Comparison of ENCODE assay signal across 23 cellular contexts in the genomic region with DNA sequence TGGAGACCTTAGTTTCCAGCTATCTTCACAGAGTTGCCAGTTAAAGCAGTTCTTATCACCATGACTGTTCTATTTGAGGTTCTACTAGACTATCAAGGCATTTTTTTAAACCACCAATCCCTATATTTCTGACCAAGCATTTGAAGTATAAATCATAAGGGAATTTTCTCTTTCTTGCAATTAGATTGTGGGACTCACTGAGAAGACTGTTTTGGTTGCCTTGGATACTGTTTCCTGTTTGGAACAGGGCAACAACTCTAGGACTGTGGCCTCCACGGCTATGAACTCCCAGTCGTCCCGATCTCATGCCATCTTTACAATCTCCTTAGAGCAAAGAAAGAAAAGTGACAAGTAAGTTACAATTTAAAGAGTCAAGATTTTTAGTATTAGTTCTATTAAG. TPM values are rescaled to one million over a fixed set of nuclear protein-coding genes. Genes with fewer than 3 reads are reported as not detected.
A peak's percentile ranks its signal among the peaks of the same experiment; 100 is the strongest.
DNase-seq lines count a peak whose midpoint lies in the region; ATAC-seq, FAIRE-seq and TF ChIP-seq lines count a peak whose summit lies in the region.
"Had no signal": no experiment of that assay in that cellular context is flagged by ENCODE, and none has a peak within 500 bp of the region (broad histone marks: within the 10 kb centered on the region; RNA-seq: fewer than 3 reads in every experiment).

No MANE protein-coding gene starts in this region.

- H3K9me3 Mint-ChIP-seq in HFFc6 (no peaks in the 10 kb centered on the region), astrocyte (ENCODE audit: unreplicated experiment) (no peaks in the 10 kb centered on the region)
- H3K9me3 Mint-ChIP-seq: activated naive CD4-positive, alpha-beta T cell treated with anti-CD3 and anti-CD28 coated beads for 36 hours; stimulated activated memory B cell treated with anti-CD40 and anti-IgM and Interleukin-4, amounts not matched to agents 10 μg/mL and 1 μg/mL and 100 μg/mL, for 72 hours had no signal

- H3K27me3 Mint-ChIP-seq in HFFc6 (ENCODE audit: insufficient read depth) (no peaks in the 10 kb centered on the region), astrocyte (ENCODE audit: low read depth, unreplicated experiment) (no peaks in the 10 kb centered on the region)
- H3K27me3 Mint-ChIP-seq: stimulated activated memory B cell treated with anti-CD40 and anti-IgM and Interleukin-4, amounts not matched to agents 10 μg/mL and 1 μg/mL and 100 μg/mL, for 72 hours had no signal

- H3K4me1 ChIP-seq in astrocyte (ENCODE audit: insufficient read depth, low read length), result peaks cover 3% of the 10 kb centered on the region
- H3K4me1 ChIP-seq: body of pancreas, right lobe of liver, thyroid gland had no signal

- ATAC-seq in HG02852 (IDR thresholded peaks at IDR 0.05; ENCODE audit: unreplicated experiment) (no peak), sciatic nerve (no peak), HG02870 (IDR thresholded peaks at IDR 0.05; ENCODE audit: unreplicated experiment) (no peak)
- ATAC-seq: body of pancreas; right lobe of liver; stimulated activated memory B cell treated with anti-CD40 and anti-IgM and Interleukin-4, amounts not matched to agents 10 μg/mL and 1 μg/mL and 100 μg/mL, for 72 hours had no signal

- H3K36me3 ChIP-seq in astrocyte (ENCODE audit: insufficient read depth, low read length), result peaks cover 5% of the 10 kb centered on the region
- H3K36me3 ChIP-seq: right lobe of liver, thyroid gland had no signal

- no peak overlapping the region for H3K4me2 ChIP-seq in astrocyte (ENCODE audit: low read length)

- peak; percentile 80 for FAIRE-seq in astrocyte (lab: Jason Lieb, UNC)

- intact Hi-C loops in sciatic nerve (cut with DNase I), result no loop called here

- H2AFZ ChIP-seq in astrocyte (ENCODE audit: low read depth, low read length), result no peak overlapping the region

- peak overlapping the region; percentile 42 for H3K27ac ChIP-seq in astrocyte (ENCODE audit: low read depth, low read length)
- H3K27ac ChIP-seq: body of pancreas, right lobe of liver, thyroid gland had no signal

- H3K36me3 Mint-ChIP-seq in HFFc6 (ENCODE audit: low read depth) (peaks cover 5% of the 10 kb centered on the region), astrocyte (ENCODE audit: low read depth, unreplicated experiment) (no peaks in the 10 kb centered on the region)
- H3K36me3 Mint-ChIP-seq: stimulated activated memory B cell treated with anti-CD40 and anti-IgM and Interleukin-4, amounts not matched to agents 10 μg/mL and 1 μg/mL and 100 μg/mL, for 72 hours had no signal

- H3K9me3 ChIP-seq in astrocyte (ENCODE audit: insufficient read depth, low read depth, low read length), result no peaks in the 10 kb centered on the region
- H3K9me3 ChIP-seq: body of pancreas, right lobe of liver, thyroid gland had no signal

- no peak for TF ChIP-seq CTCF in HFFc6 (IDR thresholded peaks at IDR 0.05)
- no peak for TF ChIP-seq CTCF in astrocyte (IDR thresholded peaks at IDR 0.05; ENCODE audit: insufficient read depth, low read depth, low read length)

- DNase-seq in HFFc6 (peak; percentile 4), astrocyte (ENCODE audit: low read depth) (peak; percentile 49), fibroblast of peridontal ligament (ENCODE audit: extremely low read depth) (peak; percentile 68), pulmonary artery endothelial cell (ENCODE audit: low read depth, low spot score) (peak; percentile 50), sciatic nerve (ENCODE audit: low spot score) (no peak), SIG-M5 treated with dmso at 0.1 percent for 504 hours (lab: John Stamatoyannopoulos, UW; ENCODE audit: unreplicated experiment) (no peak)
- DNase-seq: activated naive CD4-positive, alpha-beta T cell treated with anti-CD3 and anti-CD28 coated beads for 36 hours; activated T-cell treated with anti-CD3 and anti-CD28 coated beads for 4 hours; body of pancreas; Calu3; cortex of kidney; EL; glutamatergic neuron; NCI-H524 treated with DMSO at 0.1 percent for 48 hours; occipital lobe; right lobe of liver; Right ventricle myocardium superior; T-helper 1 cell; thyroid gland had no signal

- H4K20me1 ChIP-seq in astrocyte (ENCODE audit: insufficient read depth, low read length), result no peaks in the 10 kb centered on the region

- H3K9ac ChIP-seq in astrocyte (ENCODE audit: low read length), result no peak overlapping the region

- H3K27ac Mint-ChIP-seq in HFFc6, result peak overlapping the region; percentile 67
- no peak overlapping the region for H3K27ac Mint-ChIP-seq in astrocyte (ENCODE audit: unreplicated experiment)
- H3K27ac Mint-ChIP-seq: activated naive CD4-positive, alpha-beta T cell treated with anti-CD3 and anti-CD28 coated beads for 36 hours; stimulated activated memory B cell treated with anti-CD40 and anti-IgM and Interleukin-4, amounts not matched to agents 10 μg/mL and 1 μg/mL and 100 μg/mL, for 72 hours had no signal

- H3K4me3 ChIP-seq in astrocyte (ENCODE audit: insufficient read depth, low read depth, low read length), result no peak overlapping the region
- H3K4me3 ChIP-seq: body of pancreas, right lobe of liver, thyroid gland had no signal

- H3K4me3 Mint-ChIP-seq in HFFc6 (no peak overlapping the region), astrocyte (ENCODE audit: unreplicated experiment) (no peak overlapping the region)
- H3K4me3 Mint-ChIP-seq: activated naive CD4-positive, alpha-beta T cell treated with anti-CD3 and anti-CD28 coated beads for 36 hours; stimulated activated memory B cell treated with anti-CD40 and anti-IgM and Interleukin-4, amounts not matched to agents 10 μg/mL and 1 μg/mL and 100 μg/mL, for 72 hours had no signal

- H3K79me2 ChIP-seq in astrocyte (ENCODE audit: insufficient read depth, low read length), result peaks cover 34% of the 10 kb centered on the region

- H3K4me1 Mint-ChIP-seq in HFFc6 (ENCODE audit: low read depth) (no peaks in the 10 kb centered on the region), astrocyte (ENCODE audit: low read depth, unreplicated experiment) (no peaks in the 10 kb centered on the region)
- H3K4me1 Mint-ChIP-seq: stimulated activated memory B cell treated with anti-CD40 and anti-IgM and Interleukin-4, amounts not matched to agents 10 μg/mL and 1 μg/mL and 100 μg/mL, for 72 hours had no signal

- no peaks in the 10 kb centered on the region for H3K27me3 ChIP-seq in astrocyte (ENCODE audit: insufficient read depth, low read length)
- H3K27me3 ChIP-seq: body of pancreas, right lobe of liver, thyroid gland had no signal

RNA-seq across cellular contexts. Expression of a gene that starts 11.8 kb away (rescaled TPM):
- total RNA-seq in HFFc6 (2021; fragmentation: NEBNext Ultra II Directional; extraction: Animal tissue kit (Norgen Biotek cat#: 25700)), result 10 to 100 TPM; 10.7 to 30.2 (median 25.8) TPM
- total RNA-seq in astrocyte (1.7 and 3.0 TPM in 2 replicates), pulmonary artery endothelial cell (13.9 and 26.9 TPM in 2 replicates), sciatic nerve (0.18 TPM)
- total RNA-seq: body of pancreas had no signal

RNA-seq across cellular contexts. Expression of a gene that starts 12.0 kb away (rescaled TPM):
- 10 to 100 TPM; 72.7 to 89.5 (median 87.1) TPM for total RNA-seq in HFFc6 (2021; fragmentation: NEBNext Ultra II Directional; extraction: Animal tissue kit (Norgen Biotek cat#: 25700))
- total RNA-seq in astrocyte (47.4 and 48.9 TPM in 2 replicates), pulmonary artery endothelial cell (33.9 and 37.7 TPM in 2 replicates), sciatic nerve (21.0 TPM)

RNA-seq across cellular contexts. Expression of a gene that starts 19.7 kb away (rescaled TPM):
- not detected for total RNA-seq in HFFc6 (2021; fragmentation: NEBNext Ultra II Directional; extraction: Animal tissue kit (Norgen Biotek cat#: 25700))
- not detected in 2 replicates for total RNA-seq in astrocyte
- not detected in 2 replicates for total RNA-seq in pulmonary artery endothelial cell
- total RNA-seq in sciatic nerve, result not detected
- total RNA-seq: activated naive CD4-positive, alpha-beta T cell treated with anti-CD3 and anti-CD28 coated beads for 36 hours; body of pancreas; Calu3; liver; occipital lobe; right lobe of liver; Right ventricle myocardium superior; thyroid gland had no signal

RNA-seq across cellular contexts. Expression of a gene that starts 33.6 kb away (rescaled TPM):
- not detected for total RNA-seq in HFFc6 (2021; fragmentation: NEBNext Ultra II Directional; extraction: Animal tissue kit (Norgen Biotek cat#: 25700))
- total RNA-seq in astrocyte (not detected in 2 replicates), pulmonary artery endothelial cell (not detected in 2 replicates), sciatic nerve (not detected)
- total RNA-seq: activated naive CD4-positive, alpha-beta T cell treated with anti-CD3 and anti-CD28 coated beads for 36 hours; body of pancreas; Calu3; liver; occipital lobe; right lobe of liver; Right ventricle myocardium superior; thyroid gland had no signal

RNA-seq across cellular contexts. Expression of a gene that starts 41.7 kb away (rescaled TPM):
- total RNA-seq in HFFc6 (2021; fragmentation: NEBNext Ultra II Directional; extraction: Animal tissue kit (Norgen Biotek cat#: 25700)), result not detected
- total RNA-seq in astrocyte (0.18 TPM in 1 of 2 replicates, not detected in the other), pulmonary artery endothelial cell (not detected in 2 replicates), sciatic nerve (1.0 TPM)
- total RNA-seq: Calu3, Right ventricle myocardium superior had no signal

Comparison
In these comparisons a context has a peak if more than half of its experiments do, and no peak if none do; other contexts are left out.
1. DNase-seq: peak in HFFc6 (single experiment), astrocyte (single experiment), fibroblast of peridontal ligament (single experiment) and pulmonary artery endothelial cell (single experiment); none in sciatic nerve (single experiment) and SIG-M5 treated with dmso at 0.1 percent for 504 hours (single experiment).